In the genomic region with DNA sequence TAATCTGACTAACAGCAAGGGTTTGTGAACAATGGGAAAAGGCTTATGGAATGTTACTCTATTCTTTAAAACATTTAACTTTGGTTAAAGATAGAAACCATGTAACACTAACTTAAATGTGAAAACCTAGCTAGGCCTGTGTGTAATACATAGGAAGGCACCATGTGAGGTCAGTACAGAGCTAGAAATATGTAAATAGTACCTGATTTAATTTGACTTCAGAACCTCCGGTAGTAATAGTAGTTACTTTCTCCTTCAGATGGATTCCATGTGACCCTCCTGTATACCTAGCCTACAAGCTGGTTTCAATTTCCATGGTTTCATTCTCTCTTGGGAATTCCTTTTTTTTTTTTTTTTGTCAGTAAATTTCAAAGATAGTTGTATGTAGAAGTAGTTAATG, we compare ENCODE assay signal across 8 cellular contexts. TPM values are rescaled to one million over a fixed set of nuclear protein-coding genes. Genes with fewer than 3 reads are reported as not detected.
DNase-seq lines count a peak whose midpoint lies in the region; ATAC-seq, FAIRE-seq and TF ChIP-seq lines count a peak whose summit lies in the region.

No MANE protein-coding gene starts in this region.

- DNase-seq in NCI-H2107 treated with DMSO at 0.1 percent for 48 hours (lab: John Stamatoyannopoulos, UW; ENCODE audit: unreplicated experiment) (peak; percentile 84), NCI-H2107 (lab: John Stamatoyannopoulos, UW) (no peak), HTR-8/SVneo (ENCODE audit: insufficient read length, low spot score) (peak; percentile 48), cerebellar cortex (ENCODE audit: low spot score) (peak; percentile 69)

- H3K4me3 ChIP-seq in OCI-LY1 (ENCODE audit: low read depth, low read length, poor library complexity, severe bottlenecking) (peak overlapping the region; percentile 86), liver (ENCODE audit: low read depth in 1 of 3, low read length in 3 of 3) (peak overlapping the region; percentile 7 to 82 (median 56)), thymus (ENCODE audit: low read length) (peak overlapping the region; percentile 78)

- peak; percentile 59 for ATAC-seq in GM21528 (IDR thresholded peaks at IDR 0.05; ENCODE audit: low FRiP score, unreplicated experiment)

- peaks cover 63% of the 10 kb centered on the region for H3K79me2 ChIP-seq in OCI-LY1 (ENCODE audit: insufficient read depth, low read length)

- no peaks in the 10 kb centered on the region for H3K9me2 ChIP-seq in OCI-LY1 (ENCODE audit: low read depth, low read length)

- H3K9ac ChIP-seq in OCI-LY1 (ENCODE audit: low read length) (peak overlapping the region; percentile 96), liver (ENCODE audit: low read depth in 1 of 2, low read length in 2 of 2) (peak overlapping the region; percentile 83 to 91)

- WGBS in liver = 4% methylated on average over 1 of the region's 1 CpG
- WGBS in thymus = 3% methylated on average over 1 of the region's 1 CpG

- no peaks in the 10 kb centered on the region; the same call in 1 of the 2 replicates for H4K20me1 ChIP-seq in OCI-LY1 (ENCODE audit: insufficient read depth, low read length)

- peaks cover 19% of the 10 kb centered on the region for H3K9me3 ChIP-seq in OCI-LY1 (ENCODE audit: low read length)
- no peaks in the 10 kb centered on the region for H3K9me3 ChIP-seq in liver (ENCODE audit: control insufficient read depth in 4 of 4, low read length in 3 of 4)
- peaks cover 2% of the 10 kb centered on the region for H3K9me3 ChIP-seq in thymus (ENCODE audit: control insufficient read depth)

- peak; percentile 63 for TF ChIP-seq CTCF in OCI-LY1 (IDR thresholded peaks at IDR 0.05; ENCODE audit: low read length)
- peak; percentile 45 for TF ChIP-seq CTCF in liver (IDR thresholded peaks at IDR 0.05; ENCODE audit: low read depth, low read length, missing input control)

- H3K27me3 ChIP-seq in OCI-LY1 (ENCODE audit: insufficient read depth, low read length) (no peaks in the 10 kb centered on the region), liver (ENCODE audit: control insufficient read depth in 4 of 4, insufficient read depth in 4 of 4, low read length in 3 of 4) (no peaks in the 10 kb centered on the region), thymus (ENCODE audit: control insufficient read depth, insufficient read depth) (no peaks in the 10 kb centered on the region)

- H3K27ac ChIP-seq in OCI-LY1 (ENCODE audit: low read depth, low read length, poor library complexity, severe bottlenecking) (peak overlapping the region; percentile 89), liver (ENCODE audit: low read depth in 1 of 2, low read length in 2 of 2) (peak overlapping the region; percentile 82 to 90), thymus (ENCODE audit: low read depth) (no peak overlapping the region)

- peak; percentile 73 to 77 for TF ChIP-seq RAD21 in liver (IDR thresholded peaks at IDR 0.05)

- H2AFZ ChIP-seq in OCI-LY1 (ENCODE audit: low read length) = no peak overlapping the region

- H3K4me1 ChIP-seq in OCI-LY1 (ENCODE audit: insufficient read depth, low read length, severe bottlenecking) = peaks cover 37% of the 10 kb centered on the region
- peaks cover 0 to 24% (median 22%) of the 10 kb centered on the region in 4 donors for H3K4me1 ChIP-seq in liver (ENCODE audit: control insufficient read depth in 4 of 4, insufficient read depth in 4 of 4, low read length in 3 of 4)
- peaks cover 3% of the 10 kb centered on the region for H3K4me1 ChIP-seq in thymus (ENCODE audit: control insufficient read depth, insufficient read depth, low read length)

- FAIRE-seq in HTR-8/SVneo (lab: Jason Lieb, UNC) = no peak

- peak overlapping the region; percentile 87 for H3K4me2 ChIP-seq in OCI-LY1 (ENCODE audit: low read length)

- no peaks in the 10 kb centered on the region for H3F3A ChIP-seq in OCI-LY1 (ENCODE audit: insufficient read depth, low read length)

- H3K36me3 ChIP-seq in OCI-LY1 (ENCODE audit: insufficient read depth, low read length) (peaks cover 49% of the 10 kb centered on the region), liver (ENCODE audit: control insufficient read depth in 4 of 4, insufficient read depth in 3 of 4, low read depth in 1 of 4, low read length in 3 of 4) (peaks cover 0 to under 1% (median under 1%) of the 10 kb centered on the region in 4 donors), thymus (ENCODE audit: control insufficient read depth, insufficient read depth) (peaks cover 10% of the 10 kb centered on the region)

TF ChIP-seq in liver, 16 proteins besides CTCF, POLR2A, EP300 and RAD21:
- TF ChIP-seq, protein P1, sequence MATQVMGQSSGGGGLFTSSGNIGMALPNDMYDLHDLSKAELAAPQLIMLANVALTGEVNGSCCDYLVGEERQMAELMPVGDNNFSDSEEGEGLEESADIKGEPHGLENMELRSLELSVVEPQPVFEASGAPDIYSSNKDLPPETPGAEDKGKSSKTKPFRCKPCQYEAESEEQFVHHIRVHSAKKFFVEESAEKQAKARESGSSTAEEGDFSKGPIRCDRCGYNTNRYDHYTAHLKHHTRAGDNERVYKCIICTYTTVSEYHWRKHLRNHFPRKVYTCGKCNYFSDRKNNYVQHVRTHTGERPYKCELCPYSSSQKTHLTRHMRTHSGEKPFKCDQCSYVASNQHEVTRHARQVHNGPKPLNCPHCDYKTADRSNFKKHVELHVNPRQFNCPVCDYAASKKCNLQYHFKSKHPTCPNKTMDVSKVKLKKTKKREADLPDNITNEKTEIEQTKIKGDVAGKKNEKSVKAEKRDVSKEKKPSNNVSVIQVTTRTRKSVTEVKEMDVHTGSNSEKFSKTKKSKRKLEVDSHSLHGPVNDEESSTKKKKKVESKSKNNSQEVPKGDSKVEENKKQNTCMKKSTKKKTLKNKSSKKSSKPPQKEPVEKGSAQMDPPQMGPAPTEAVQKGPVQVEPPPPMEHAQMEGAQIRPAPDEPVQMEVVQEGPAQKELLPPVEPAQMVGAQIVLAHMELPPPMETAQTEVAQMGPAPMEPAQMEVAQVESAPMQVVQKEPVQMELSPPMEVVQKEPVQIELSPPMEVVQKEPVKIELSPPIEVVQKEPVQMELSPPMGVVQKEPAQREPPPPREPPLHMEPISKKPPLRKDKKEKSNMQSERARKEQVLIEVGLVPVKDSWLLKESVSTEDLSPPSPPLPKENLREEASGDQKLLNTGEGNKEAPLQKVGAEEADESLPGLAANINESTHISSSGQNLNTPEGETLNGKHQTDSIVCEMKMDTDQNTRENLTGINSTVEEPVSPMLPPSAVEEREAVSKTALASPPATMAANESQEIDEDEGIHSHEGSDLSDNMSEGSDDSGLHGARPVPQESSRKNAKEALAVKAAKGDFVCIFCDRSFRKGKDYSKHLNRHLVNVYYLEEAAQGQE (IDR thresholded peaks at IDR 0.05) = peak; percentile 56
- TF ChIP-seq, protein P2, sequence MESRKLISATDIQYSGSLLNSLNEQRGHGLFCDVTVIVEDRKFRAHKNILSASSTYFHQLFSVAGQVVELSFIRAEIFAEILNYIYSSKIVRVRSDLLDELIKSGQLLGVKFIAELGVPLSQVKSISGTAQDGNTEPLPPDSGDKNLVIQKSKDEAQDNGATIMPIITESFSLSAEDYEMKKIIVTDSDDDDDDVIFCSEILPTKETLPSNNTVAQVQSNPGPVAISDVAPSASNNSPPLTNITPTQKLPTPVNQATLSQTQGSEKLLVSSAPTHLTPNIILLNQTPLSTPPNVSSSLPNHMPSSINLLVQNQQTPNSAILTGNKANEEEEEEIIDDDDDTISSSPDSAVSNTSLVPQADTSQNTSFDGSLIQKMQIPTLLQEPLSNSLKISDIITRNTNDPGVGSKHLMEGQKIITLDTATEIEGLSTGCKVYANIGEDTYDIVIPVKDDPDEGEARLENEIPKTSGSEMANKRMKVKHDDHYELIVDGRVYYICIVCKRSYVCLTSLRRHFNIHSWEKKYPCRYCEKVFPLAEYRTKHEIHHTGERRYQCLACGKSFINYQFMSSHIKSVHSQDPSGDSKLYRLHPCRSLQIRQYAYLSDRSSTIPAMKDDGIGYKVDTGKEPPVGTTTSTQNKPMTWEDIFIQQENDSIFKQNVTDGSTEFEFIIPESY (IDR thresholded peaks at IDR 0.05) = no peak
- TF ChIP-seq, protein P3, sequence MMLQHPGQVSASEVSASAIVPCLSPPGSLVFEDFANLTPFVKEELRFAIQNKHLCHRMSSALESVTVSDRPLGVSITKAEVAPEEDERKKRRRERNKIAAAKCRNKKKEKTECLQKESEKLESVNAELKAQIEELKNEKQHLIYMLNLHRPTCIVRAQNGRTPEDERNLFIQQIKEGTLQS (IDR thresholded peaks at IDR 0.05) = no peak
- TF ChIP-seq NR2F2 (IDR thresholded peaks at IDR 0.05) (no peak), FOXA2 (IDR thresholded peaks at IDR 0.05) (no peak)

RNA-seq across cellular contexts. Expression of a gene that starts 1.3 kb away (rescaled TPM):
- total RNA-seq in liver = 10 to 100 TPM; 14.9 to 17.8 TPM
- polyA plus RNA-seq in liver (10 to 100 TPM in 1 of 2 donors, 1 to 10 TPM in 1; 3.2 to 10.3 TPM), thymus (41.1 TPM)
